ENCODE assay signal across 1 cellular context in genomic region chr2:13607139-13607538, GRCh38.
TF ChIP-seq lines count a peak whose summit lies in the region.

No MANE protein-coding gene starts in this region.

TF ChIP-seq in GM12878, 131 proteins besides CTCF, POLR2A, EP300 and RAD21 (continued from another document):
- TF ChIP-seq, protein P1, sequence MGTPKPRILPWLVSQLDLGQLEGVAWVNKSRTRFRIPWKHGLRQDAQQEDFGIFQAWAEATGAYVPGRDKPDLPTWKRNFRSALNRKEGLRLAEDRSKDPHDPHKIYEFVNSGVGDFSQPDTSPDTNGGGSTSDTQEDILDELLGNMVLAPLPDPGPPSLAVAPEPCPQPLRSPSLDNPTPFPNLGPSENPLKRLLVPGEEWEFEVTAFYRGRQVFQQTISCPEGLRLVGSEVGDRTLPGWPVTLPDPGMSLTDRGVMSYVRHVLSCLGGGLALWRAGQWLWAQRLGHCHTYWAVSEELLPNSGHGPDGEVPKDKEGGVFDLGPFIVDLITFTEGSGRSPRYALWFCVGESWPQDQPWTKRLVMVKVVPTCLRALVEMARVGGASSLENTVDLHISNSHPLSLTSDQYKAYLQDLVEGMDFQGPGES (IDR thresholded peaks at IDR 0.05): no peak
- TF ChIP-seq SREBF1 (IDR thresholded peaks at IDR 0.05; ENCODE audit: low read length) (no peak), BACH1 (IDR thresholded peaks at IDR 0.05; ENCODE audit: borderline replicate concordance) (no peak), JUNB (IDR thresholded peaks at IDR 0.05) (0 out of 2 replicates have a peak, but pooled peaks have one; percentile 35), ATF2 (IDR thresholded peaks at IDR 0.05; ENCODE audit: low read length) (no peak), MEF2B (IDR thresholded peaks at IDR 0.05; ENCODE audit: partially characterized antibody, poor library complexity, severe bottlenecking) (no peak), MTA2 (IDR thresholded peaks at IDR 0.05; ENCODE audit: low read depth) (0 out of 2 replicates have a peak, but pooled peaks have one; percentile 28), ZNF384 (IDR thresholded peaks at IDR 0.05; ENCODE audit: borderline replicate concordance, low read depth, low read length) (no peak), HDAC6 (IDR thresholded peaks at IDR 0.05; ENCODE audit: unreplicated experiment) (no peak), FOXM1 (IDR thresholded peaks at IDR 0.05; ENCODE audit: low read depth, low read length) (no peak), IKZF2 (IDR thresholded peaks at IDR 0.05) (0 out of 4 replicates have a peak, but pooled peaks of 1 of the 2 experiments have one; percentile 21)
TF ChIP-seq in GM12878: peak in this region for 3.
